ENCODE assay signal across 7 cellular contexts in genomic region chr1:143972753-143973326, GRCh38. TPM values are rescaled to one million over a fixed set of nuclear protein-coding genes. Genes with fewer than 3 reads are reported as not detected.
DNase-seq lines count a peak whose midpoint lies in the region; ATAC-seq, FAIRE-seq and TF ChIP-seq lines count a peak whose summit lies in the region.
"Not testable (repeated sequence)": the region's sequence is repeated elsewhere in the genome, so short reads cannot be mapped to it uniquely, and the experiment has no call there.

No MANE protein-coding gene starts in this region.

- not testable (repeated sequence) for H3K36me3 ChIP-seq in RWPE2 (ENCODE audit: low read depth); endothelial cell of umbilical vein (ENCODE audit: control insufficient read depth in 2 of 2, extremely low read depth in 1 of 2, insufficient read depth in 2 of 2, low read length in 2 of 2)

- not testable (repeated sequence) for H3K27me3 ChIP-seq in RWPE2 (ENCODE audit: insufficient read depth, poor library complexity, severe bottlenecking); endothelial cell of umbilical vein (ENCODE audit: control insufficient read depth in 2 of 2, insufficient read depth in 2 of 2, low read length in 2 of 2)

- TF ChIP-seq POLR2A in endothelial cell of umbilical vein (IDR thresholded peaks at IDR 0.05; ENCODE audit: low read depth, low read length): not testable (repeated sequence)

- intact Hi-C loops in endothelial cell of umbilical vein (cut with micrococcal nuclease): not testable (repeated sequence)

- not testable (repeated sequence) for FAIRE-seq in endothelial cell of umbilical vein (lab: Jason Lieb, UNC)

- H3K36me3 Mint-ChIP-seq in natural killer cell treated with Interleukin-12 subunit alpha and Interleukin-12 subunit beta and Interleukin-15 and Interleukin-18, amount 100 ng/mL, for 72 hours: not testable (repeated sequence)

- not testable (repeated sequence) for H3K27ac Mint-ChIP-seq in natural killer cell treated with Interleukin-12 subunit alpha and Interleukin-12 subunit beta and Interleukin-15 and Interleukin-18, amount 100 ng/mL, for 72 hours

- not testable (repeated sequence) for H3K27me3 Mint-ChIP-seq in natural killer cell treated with Interleukin-12 subunit alpha and Interleukin-12 subunit beta and Interleukin-15 and Interleukin-18, amount 100 ng/mL, for 72 hours

- H4K20me1 ChIP-seq in endothelial cell of umbilical vein (replicated peaks; ENCODE audit: control insufficient read depth, extremely low read depth, insufficient read depth, low read length): not testable (repeated sequence)

- not testable (repeated sequence) for H3K9ac ChIP-seq in endothelial cell of umbilical vein (replicated peaks; ENCODE audit: extremely low read depth, insufficient read depth, low read length)

- not testable (repeated sequence) for H3K27ac ChIP-seq in RWPE2 (ENCODE audit: poor library complexity, severe bottlenecking); endothelial cell of umbilical vein (ENCODE audit: insufficient read depth, low read depth, low read length)

- TF ChIP-seq CTCF in RWPE2 (IDR thresholded peaks at IDR 0.05; ENCODE audit: poor library complexity, severe bottlenecking); endothelial cell of umbilical vein (IDR thresholded peaks at IDR 0.05; ENCODE audit: extremely low read depth in 1 of 2, insufficient read depth in 1 of 2, low read depth in 1 of 2, low read length in 2 of 2): not testable (repeated sequence)

- not testable (repeated sequence) for H2AFZ ChIP-seq in endothelial cell of umbilical vein (ENCODE audit: low read depth, low read length)

- H3K4me3 ChIP-seq in RWPE2 (ENCODE audit: severe bottlenecking); endothelial cell of umbilical vein (replicated peaks in 1 of 3; ENCODE audit: insufficient read depth in 1 of 3, low read depth in 1 of 3, low read length in 3 of 3): not testable (repeated sequence)

- H3K9me1 ChIP-seq in endothelial cell of umbilical vein (replicated peaks; ENCODE audit: control insufficient read depth, extremely low read depth, insufficient read depth, low read length): not testable (repeated sequence)

- not testable (repeated sequence) for DNase-seq in RWPE2 (ENCODE audit: low spot score); endothelial cell of umbilical vein (ENCODE audit: low read depth, low spot score); natural killer cell treated with Interleukin-12 subunit alpha and Interleukin-12 subunit beta and Interleukin-15 and Interleukin-18, amount 100 ng/mL, for 72 hours (ENCODE audit: low spot score)

- H3K79me2 ChIP-seq in endothelial cell of umbilical vein (ENCODE audit: control insufficient read depth, insufficient read depth, low read length): not testable (repeated sequence)

- dilution Hi-C loops in endothelial cell of umbilical vein (cut with MboI; ENCODE audit: extremely low pct_ligation_motif_present, low sequenced_read_pairs): not testable (repeated sequence)

- not testable (repeated sequence) for H3K4me2 ChIP-seq in endothelial cell of umbilical vein (ENCODE audit: insufficient read depth, low read length)

- not testable (repeated sequence) for H3K4me3 Mint-ChIP-seq in natural killer cell treated with Interleukin-12 subunit alpha and Interleukin-12 subunit beta and Interleukin-15 and Interleukin-18, amount 100 ng/mL, for 72 hours

- H3K9me3 ChIP-seq in RWPE2 (ENCODE audit: severe bottlenecking); endothelial cell of umbilical vein (replicated peaks; ENCODE audit: control insufficient read depth, insufficient read depth, low read length): not testable (repeated sequence)

- not testable (repeated sequence) for H3K4me1 Mint-ChIP-seq in natural killer cell treated with Interleukin-12 subunit alpha and Interleukin-12 subunit beta and Interleukin-15 and Interleukin-18, amount 100 ng/mL, for 72 hours (ENCODE audit: low read depth in 2 of 2)

- POLR2A ChIA-PET in endothelial cell of umbilical vein (lab: Charles Lee): not testable (repeated sequence)

- ATAC-seq in GM19023 (IDR thresholded peaks at IDR 0.05; ENCODE audit: unreplicated experiment) (peak; percentile 8), GM21526 (IDR thresholded peaks at IDR 0.05; ENCODE audit: low FRiP score, unreplicated experiment) (peak; percentile 6), HG02840 (IDR thresholded peaks at IDR 0.05; ENCODE audit: low FRiP score, unreplicated experiment) (peak; percentile 10), HG03175 (IDR thresholded peaks at IDR 0.05; ENCODE audit: unreplicated experiment) (peak; percentile 5), RWPE2 (ENCODE audit: low read depth) (peak; percentile 47)
- peak; percentile 35 to 40 for ATAC-seq in natural killer cell treated with Interleukin-12 subunit alpha and Interleukin-12 subunit beta and Interleukin-15 and Interleukin-18, amount 100 ng/mL, for 72 hours

- not testable (repeated sequence) for H3K4me1 ChIP-seq in RWPE2 (ENCODE audit: insufficient read depth, poor library complexity, severe bottlenecking); endothelial cell of umbilical vein (ENCODE audit: control insufficient read depth, extremely low read depth, insufficient read depth, low read length)

- TSS peak; percentile 74 for BruUV-seq in endothelial cell of umbilical vein (replicated peaks; lab: Mats Ljungman, UMichigan)

- H3K9me3 Mint-ChIP-seq in natural killer cell treated with Interleukin-12 subunit alpha and Interleukin-12 subunit beta and Interleukin-15 and Interleukin-18, amount 100 ng/mL, for 72 hours: not testable (repeated sequence)

- CTCF ChIA-PET in endothelial cell of umbilical vein (lab: Charles Lee): not testable (repeated sequence)

RNA-seq across cellular contexts. Expression of gene FAM72C, which starts 1.1 kb away (rescaled TPM):
- total RNA-seq in endothelial cell of umbilical vein: 2.8 and 3.6 TPM in 2 replicates
- 0.67 and 0.70 TPM in 2 replicates for polyA plus RNA-seq in endothelial cell of umbilical vein
- polyA plus RNA-seq in endothelial cell of umbilical vein (2011; cell fraction: cytosol; rRNA removed): 1.2 and 1.4 TPM in 2 replicates
- 0.95 and 1.4 TPM in 2 replicates for polyA plus RNA-seq in endothelial cell of umbilical vein (2011; cell fraction: nucleus; rRNA removed)
- 0.71 and 2.0 TPM in 2 replicates for polyA plus RNA-seq in endothelial cell of umbilical vein (2012)
- polyA minus RNA-seq in endothelial cell of umbilical vein: 0.19 and 0.29 TPM in 2 replicates
- 2.6 TPM for polyA minus RNA-seq in endothelial cell of umbilical vein (2011; cell fraction: cytosol; rRNA and poly(A)+ RNA removed)
- 0.87 TPM in 1 of 2 replicates, not detected in the other for polyA minus RNA-seq in endothelial cell of umbilical vein (2011; cell fraction: nucleus; rRNA and poly(A)+ RNA removed)
- 10 to 100 TPM in 1 of 2 donors, 1 to 10 TPM in 1; 6.0 to 17.8 TPM for total RNA-seq in natural killer cell treated with Interleukin-12 subunit alpha and Interleukin-12 subunit beta and Interleukin-15 and Interleukin-18, amount 100 ng/mL, for 72 hours
